In the genomic region with DNA sequence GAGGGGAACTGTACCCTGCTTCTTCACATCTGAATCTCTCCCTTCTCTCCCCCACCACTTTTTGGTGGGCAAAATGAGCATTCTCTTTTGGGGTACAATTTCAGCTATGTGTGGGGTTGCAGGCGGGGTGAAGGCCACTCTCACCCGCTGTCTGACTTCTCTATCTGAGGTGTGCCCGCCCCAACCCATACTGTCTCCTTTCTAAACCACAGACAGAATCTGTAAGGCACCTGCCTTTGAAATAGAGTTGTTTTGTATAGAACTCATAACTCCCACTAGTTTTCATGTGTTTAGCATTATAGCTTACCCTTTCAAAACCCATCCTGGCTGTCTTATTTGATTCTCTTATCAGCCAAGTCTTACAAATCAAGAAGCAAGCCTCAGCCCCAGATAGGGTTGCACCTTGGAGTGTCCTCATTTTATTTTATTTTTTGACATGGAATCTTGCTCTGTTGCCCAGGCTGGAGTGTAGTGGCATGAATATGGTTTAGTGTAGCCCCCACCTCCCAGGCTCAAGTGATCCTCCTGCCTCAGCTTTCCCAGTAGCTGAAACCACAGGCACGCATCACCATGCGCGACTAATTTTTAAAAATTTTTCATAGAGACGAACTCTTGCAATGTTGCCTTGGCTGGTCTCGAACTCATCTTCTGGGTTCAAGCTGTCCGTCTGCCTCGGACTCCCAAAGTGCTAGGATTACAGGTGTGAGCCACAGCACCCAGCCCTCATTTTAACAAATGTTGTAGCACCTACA, we compare ENCODE assay signal across 9 cellular contexts.
DNase-seq lines count a peak whose midpoint lies in the region; ATAC-seq and TF ChIP-seq lines count a peak whose summit lies in the region.
"Had no signal": no experiment of that assay in that cellular context is flagged by ENCODE, and none has a peak within 500 bp of the region (broad histone marks: within the 10 kb centered on the region; RNA-seq: fewer than 3 reads in every experiment).

No MANE protein-coding gene starts in this region.

- H3K36me3 ChIP-seq in muscle layer of colon (ENCODE audit: insufficient read depth, low read length), result peaks cover 4% of the 10 kb centered on the region

- ATAC-seq in HG03064 (IDR thresholded peaks at IDR 0.05; ENCODE audit: low read depth, unreplicated experiment), result peak; percentile 42
- ATAC-seq in HG03342 (IDR thresholded peaks at IDR 0.05; ENCODE audit: unreplicated experiment), result no peak

- H3K9ac ChIP-seq in muscle layer of colon (ENCODE audit: low read length), result no peak overlapping the region

- no peak overlapping the region for H3K4me3 ChIP-seq in muscle layer of colon (ENCODE audit: low read depth in 1 of 2, low read length in 2 of 2)
- H3K4me3 ChIP-seq: SJSA1 had no signal

- H3K27me3 ChIP-seq in muscle layer of colon (ENCODE audit: control insufficient read depth in 1 of 2, insufficient read depth in 2 of 2, low read length in 2 of 2), result no peaks in the 10 kb centered on the region
- H3K27me3 ChIP-seq: SJSA1 had no signal

- DNase-seq in activated naive CD4-positive, alpha-beta T cell treated with Interleukin-2 at 50 U/mL for 16 hours, result peak; percentile 61
- DNase-seq in NOMO-1 treated with dmso at 0.1 percent for 144 hours (lab: John Stamatoyannopoulos, UW; ENCODE audit: unreplicated experiment) (no peak), DMS153 (lab: John Stamatoyannopoulos, UW) (no peak), OCI-M2 (lab: John Stamatoyannopoulos, UW; ENCODE audit: unreplicated experiment) (no peak)

- peaks cover 61% of the 10 kb centered on the region for H3K4me1 ChIP-seq in muscle layer of colon (ENCODE audit: insufficient read depth, low read length)

- no peak for TF ChIP-seq CTCF in C4-2B (conservative IDR thresholded peaks at IDR 0.05)

- H3K9me3 ChIP-seq in muscle layer of colon (ENCODE audit: low read length), result no peaks in the 10 kb centered on the region
- H3K9me3 ChIP-seq: SJSA1 had no signal

- H3K27ac ChIP-seq in C4-2B, result peak overlapping the region; percentile 83
- H3K27ac ChIP-seq in muscle layer of colon (ENCODE audit: low read depth, low read length), result peak overlapping the region; percentile 52
